Comparison of ENCODE assay signal across 8 cellular contexts in genomic region chr19:18117692-18118378, GRCh38. TPM values are rescaled to one million over a fixed set of nuclear protein-coding genes. Genes with fewer than 3 reads are reported as not detected.
DNase-seq lines count a peak whose midpoint lies in the region; ATAC-seq and TF ChIP-seq lines count a peak whose summit lies in the region.

No MANE protein-coding gene starts in this region.

- no peak for TF ChIP-seq CTCF in GM12875 (IDR thresholded peaks at IDR 0.05; ENCODE audit: borderline replicate concordance, insufficient read depth, low read depth, low read length)
- TF ChIP-seq CTCF in astrocyte of the cerebellum (IDR thresholded peaks at IDR 0.05; ENCODE audit: low read depth, low read length, missing control alignments): no peak
- TF ChIP-seq CTCF in retinal pigment epithelial cell (conservative IDR thresholded peaks at IDR 0.05; ENCODE audit: low read depth, low read length): no peak

- H3K27ac ChIP-seq in aorta (ENCODE audit: low read depth in 1 of 2, low read length in 2 of 2): no peak overlapping the region

- no peaks in the 10 kb centered on the region for H3K27me3 ChIP-seq in aorta (ENCODE audit: control insufficient read depth in 1 of 2, insufficient read depth in 2 of 2, low read length in 1 of 2)

- H3K9me3 ChIP-seq in aorta (ENCODE audit: control insufficient read depth, low read length): no peaks in the 10 kb centered on the region

- H3K4me3 ChIP-seq in GM12875 (ENCODE audit: low read depth, low read length): peak overlapping the region; percentile 60
- peak overlapping the region; percentile 59 for H3K4me3 ChIP-seq in astrocyte of the cerebellum (ENCODE audit: low read depth, low read length)
- H3K4me3 ChIP-seq in retinal pigment epithelial cell (ENCODE audit: low read length): peak overlapping the region; percentile 58
- H3K4me3 ChIP-seq in aorta (ENCODE audit: low read length in 2 of 2): peak overlapping the region; percentile 46 to 72

- H3K4me1 ChIP-seq in aorta (ENCODE audit: control insufficient read depth in 1 of 2, insufficient read depth in 2 of 2, low read length in 2 of 2): no peaks in the 10 kb centered on the region

- intact Hi-C loops in aorta (cut with DNase I): loop anchor here (5.0 kb wide), 2 partner anchors 34 to 44 kb away; partner anchors contain the start of gene PIK3R2 (in 1 of the 2)

- in situ Hi-C loops in astrocyte of the cerebellum (cut with HindIII; ENCODE audit: low sequenced_read_pairs): no loop called here

- WGBS in aorta, 2 donors: 1% methylated on average over 50 to 86 of the region's 86 CpGs

- DNase-seq in NCI-H1694 treated with DMSO at 0.1 percent for 48 hours (lab: John Stamatoyannopoulos, UW) (peak; percentile 70), T1000 (lab: John Stamatoyannopoulos, UW) (peak; percentile 85), astrocyte of the cerebellum (ENCODE audit: low read depth) (peak; percentile 39), hypothalamus (lab: John Stamatoyannopoulos, UW) (peak in 50 of 51 donors; percentile 17 to 95 (median 81)), retinal pigment epithelial cell (ENCODE audit: low read depth) (peak; percentile 21), aorta (peak; percentile 94 to 98)

- peak; percentile 72 for ATAC-seq in HG02852 (IDR thresholded peaks at IDR 0.05; ENCODE audit: unreplicated experiment)
- ATAC-seq in aorta (ENCODE audit: low FRiP score): peak; percentile 94

- H3K36me3 ChIP-seq in aorta (ENCODE audit: control insufficient read depth in 1 of 2, insufficient read depth in 2 of 2, low read length in 1 of 2): peaks cover 0 to 1% of the 10 kb centered on the region in 2 donors

RNA-seq across cellular contexts. Expression of gene MAST3, which starts 20.3 kb away (rescaled TPM):
- 10 to 100 TPM; 21.5 to 25.2 TPM for total RNA-seq in aorta
- 10 to 100 TPM in 1 of 2 donors, 1 to 10 TPM in 1; 4.4 to 32.7 TPM for polyA plus RNA-seq in aorta

RNA-seq across cellular contexts. Expression of gene IL12RB1, which starts 31.1 kb away (rescaled TPM):
- total RNA-seq in aorta: 1 to 10 TPM; 1.7 to 2.6 TPM
- polyA plus RNA-seq in aorta: under 1 TPM; 0.69 to 0.75 TPM

RNA-seq across cellular contexts. Expression of gene PIK3R2, which starts 35.1 kb away (rescaled TPM):
- total RNA-seq in aorta: 10 to 100 TPM; 14.1 to 21.8 TPM
- polyA plus RNA-seq in aorta: 1 to 10 TPM; 1.8 to 5.1 TPM

RNA-seq across cellular contexts. Expression of gene IFI30, which starts 55.8 kb away (rescaled TPM):
- total RNA-seq in aorta: 10 to 100 TPM; 85.2 to 92.7 TPM
- polyA plus RNA-seq in aorta: 100 to 1,000 TPM in 1 of 2 donors, 10 to 100 TPM in 1; 35.0 to 107 TPM

Comparison
In these comparisons a context has a peak if more than half of its experiments do, and no peak if none do; other contexts are left out.
1. DNase-seq: peak in every context shown above with its lines; median percentile 96 in aorta; 85 in T1000; 81 in hypothalamus; 70 in NCI-H1694 treated with DMSO at 0.1 percent for 48 hours; 39 in astrocyte of the cerebellum; 21 in retinal pigment epithelial cell.